In genomic region chr3:23479026-23479425, GRCh38 we compare ENCODE assay signal across 22 cellular contexts.
DNase-seq lines count a peak whose midpoint lies in the region; ATAC-seq and TF ChIP-seq lines count a peak whose summit lies in the region.
"Had no signal": no experiment of that assay in that cellular context is flagged by ENCODE, and none has a peak within 500 bp of the region (broad histone marks: within the 10 kb centered on the region; RNA-seq: fewer than 3 reads in every experiment).

No MANE protein-coding gene starts in this region.

- no peaks in the 10 kb centered on the region for H3K36me3 ChIP-seq in mammary epithelial cell (ENCODE audit: insufficient read depth, low read length)
- H3K36me3 ChIP-seq in MG63, result no peaks in the 10 kb centered on the region
- no peaks in the 10 kb centered on the region for H3K36me3 ChIP-seq in psoas muscle (ENCODE audit: insufficient read depth in 1 of 2, low read depth in 1 of 2)
- H3K36me3 ChIP-seq in tibial nerve, result peaks cover 0 to 15% (median 0%) of the 10 kb centered on the region in 3 donors
- H3K36me3 ChIP-seq: SJCRH30 had no signal

- H3K27ac Mint-ChIP-seq in MCF 10A (ENCODE audit: low read depth, unreplicated experiment) (no peak overlapping the region), type B pancreatic cell (no peak overlapping the region)
- H3K27ac Mint-ChIP-seq: CD4-positive, CD25-positive, alpha-beta regulatory T cell; GM23338; IgD-negative memory B cell had no signal

- POLR2A ChIA-PET in MCF 10A (lab: Yijun Ruan, JAX), result interaction anchor here (1.2 kb wide), 1 partner anchor 70 kb away, joined by 4 read pairs; no protein-coding TSS in a partner anchor

- H3K9me3 ChIP-seq in mammary epithelial cell (replicated peaks; ENCODE audit: insufficient read depth, low read length) (no peaks in the 10 kb centered on the region), MG63 (no peaks in the 10 kb centered on the region), psoas muscle (no peaks in the 10 kb centered on the region), tibial nerve (peaks cover 0 to 17% (median 0%) of the 10 kb centered on the region in 4 donors)
- H3K9me3 ChIP-seq: Caco-2 had no signal

- TF ChIP-seq CTCF in mammary epithelial cell (conservative IDR thresholded peaks at IDR 0.05 in 1 of 2, IDR thresholded peaks at IDR 0.05 in 1 of 2; ENCODE audit: extremely low read depth in 1 of 2, insufficient read depth in 1 of 2, low read depth in 1 of 2, low read length in 2 of 2) (no peak), MCF 10A (IDR thresholded peaks at IDR 0.05; ENCODE audit: unreplicated experiment) (no peak), epithelial cell of esophagus (IDR thresholded peaks at IDR 0.05; ENCODE audit: insufficient read depth, low read depth, low read length, missing control alignments) (no peak), psoas muscle (IDR thresholded peaks at IDR 0.05) (no peak), tibial nerve (IDR thresholded peaks at IDR 0.05) (no peak), type B pancreatic cell (conservative IDR thresholded peaks at IDR 0.05) (no peak)

- H4K20me1 ChIP-seq in mammary epithelial cell (ENCODE audit: insufficient read depth, low read length), result no peaks in the 10 kb centered on the region

- H3K4me3 Mint-ChIP-seq in MCF 10A (ENCODE audit: unreplicated experiment) (no peak overlapping the region), type B pancreatic cell (no peak overlapping the region)
- H3K4me3 Mint-ChIP-seq: CD4-positive, CD25-positive, alpha-beta regulatory T cell; GM23338; IgD-negative memory B cell had no signal

- H3K27ac ChIP-seq in mammary epithelial cell (ENCODE audit: insufficient read depth, low read depth, low read length), result no peak overlapping the region
- no peak overlapping the region for H3K27ac ChIP-seq in psoas muscle
- no peak overlapping the region for H3K27ac ChIP-seq in tibial nerve
- H3K27ac ChIP-seq: 22Rv1, SJCRH30 had no signal

- DNase-seq in mammary epithelial cell, result peak; percentile 59
- DNase-seq in MCF 10A (ENCODE audit: unreplicated experiment), result no peak
- DNase-seq in MG63, result peak; percentile 65
- peak; percentile 52 for DNase-seq in epithelial cell of esophagus (ENCODE audit: low read depth)
- DNase-seq in psoas muscle, result peak in 1 of 2 donors; percentile 65
- no peak for DNase-seq in tibial nerve (ENCODE audit: low spot score in 2 of 2)
- no peak for DNase-seq in type B pancreatic cell (ENCODE audit: extremely low spot score, unreplicated experiment)
- DNase-seq: Caco-2; CD4-positive, CD25-positive, alpha-beta regulatory T cell; GDM1; Kasumi-1; NCI-H1105; NCI-H1694; NCI-H2081 treated with DMSO at 0.1 percent for 48 hours; NK-92 treated with Interleukin-12 subunit alpha and Interleukin-12 subunit beta, amount 100 ng/mL, for 24 hours; RPMI8226 had no signal

- CTCF ChIA-PET in mammary epithelial cell (lab: Charles Lee; ENCODE audit: low non-redundant PET), result no interaction called here
- CTCF ChIA-PET in MCF 10A (lab: Yijun Ruan, JAX), result interaction anchor here (0.5 kb wide), 1 partner anchor 1222 kb away, joined by 3 read pairs; no protein-coding TSS in a partner anchor

- no peak overlapping the region for H2AFZ ChIP-seq in mammary epithelial cell (ENCODE audit: low read depth, low read length)
- H2AFZ ChIP-seq: GM23338 had no signal

- no peak overlapping the region for H3K4me3 ChIP-seq in mammary epithelial cell (replicated peaks in 1 of 3; ENCODE audit: insufficient read depth in 1 of 3, low read depth in 2 of 3, low read length in 3 of 3)
- no peak overlapping the region for H3K4me3 ChIP-seq in MG63
- H3K4me3 ChIP-seq in epithelial cell of esophagus (ENCODE audit: low read length), result no peak overlapping the region
- H3K4me3 ChIP-seq in psoas muscle, result no peak overlapping the region
- H3K4me3 ChIP-seq in tibial nerve, result no peak overlapping the region
- H3K4me3 ChIP-seq: GM23338, SJCRH30 had no signal

- H3K4me1 ChIP-seq in mammary epithelial cell (ENCODE audit: insufficient read depth, low read length), result peaks cover 11% of the 10 kb centered on the region
- H3K4me1 ChIP-seq in psoas muscle, result peaks cover 19% of the 10 kb centered on the region
- peaks cover 0 to 7% (median 0%) of the 10 kb centered on the region in 4 donors for H3K4me1 ChIP-seq in tibial nerve
- H3K4me1 ChIP-seq: Caco-2 had no signal

- H3K4me1 Mint-ChIP-seq in MCF 10A (ENCODE audit: insufficient read depth, unreplicated experiment), result peaks cover 15% of the 10 kb centered on the region
- H3K4me1 Mint-ChIP-seq in type B pancreatic cell (ENCODE audit: unreplicated experiment), result peaks cover 22% of the 10 kb centered on the region

- H3K9me3 Mint-ChIP-seq in MCF 10A (ENCODE audit: unreplicated experiment) (peaks cover 15% of the 10 kb centered on the region), type B pancreatic cell (peaks cover 13% of the 10 kb centered on the region)

- H3K36me3 Mint-ChIP-seq in MCF 10A (ENCODE audit: insufficient read depth, unreplicated experiment) (peaks cover 7% of the 10 kb centered on the region), type B pancreatic cell (peaks cover 4% of the 10 kb centered on the region)

- BruUV-seq in mammary epithelial cell (replicated peaks; lab: Mats Ljungman, UMichigan) (no TSS peak), MCF 10A (replicated peaks; lab: Mats Ljungman, UMichigan) (no TSS peak)

- dilution Hi-C loops in mammary epithelial cell (cut with HindIII; ENCODE audit: low sequenced_read_pairs), result no loop called here

- TF ChIP-seq EP300 in tibial nerve (IDR thresholded peaks at IDR 0.05), result no peak

- intact Hi-C loops in mammary epithelial cell (cut with micrococcal nuclease) (no loop called here), MCF 10A (cut with micrococcal nuclease) (no loop called here), psoas muscle (cut with DNase I) (loop anchor here in 1 of 2 donors (5.0 kb wide), 1 partner anchor 457 kb away; no protein-coding TSS in a partner anchor)

- ATAC-seq in psoas muscle, result peak; percentile 78 to 94 (median 86)
- ATAC-seq in GM21381 (IDR thresholded peaks at IDR 0.05; ENCODE audit: unreplicated experiment), result no peak
- ATAC-seq: GM23338, HCT116 had no signal

- WGBS in mammary epithelial cell (ENCODE audit: low coverage, missing lambda C conversion rate), result 63% methylated on average over 3 of the region's 3 CpGs
- 61 to 80% (median 75%) methylated on average over 3 of the region's 3 CpGs for WGBS in psoas muscle, 3 donors
- WGBS in tibial nerve, 2 donors, result 90% methylated on average over 2 to 3 of the region's 3 CpGs

- no peak overlapping the region for H3K9ac ChIP-seq in mammary epithelial cell (ENCODE audit: insufficient read depth, low read length)

- in situ Hi-C loops in mammary epithelial cell (cut with MboI; ENCODE audit: low sequenced_read_pairs in 2 of 2), result no loop called here

- H3K4me2 ChIP-seq in mammary epithelial cell (ENCODE audit: insufficient read depth, low read depth, low read length), result no peak overlapping the region
- H3K4me2 ChIP-seq: GM23338 had no signal

- H3K27me3 Mint-ChIP-seq in MCF 10A (ENCODE audit: insufficient read depth, unreplicated experiment), result no peaks in the 10 kb centered on the region
- H3K27me3 Mint-ChIP-seq in type B pancreatic cell, result peaks cover under 1% of the 10 kb centered on the region
- H3K27me3 Mint-ChIP-seq: CD4-positive, CD25-positive, alpha-beta regulatory T cell; IgD-negative memory B cell had no signal

- TF ChIP-seq POLR2A in tibial nerve (IDR thresholded peaks at IDR 0.05), result no peak

- H3K79me2 ChIP-seq in mammary epithelial cell (ENCODE audit: insufficient read depth, low read length), result peaks cover 5% of the 10 kb centered on the region

- no peaks in the 10 kb centered on the region for H3K27me3 ChIP-seq in mammary epithelial cell (ENCODE audit: insufficient read depth, low read length)
- H3K27me3 ChIP-seq in MG63, result no peaks in the 10 kb centered on the region
- H3K27me3 ChIP-seq in psoas muscle (ENCODE audit: insufficient read depth in 3 of 3, low read length in 2 of 3), result no peaks in the 10 kb centered on the region
- no peaks in the 10 kb centered on the region for H3K27me3 ChIP-seq in tibial nerve
- H3K27me3 ChIP-seq: SJCRH30 had no signal

Comparison
In these comparisons a context has a peak if more than half of its experiments do, and no peak if none do; other contexts are left out.
1. DNase-seq: peak in mammary epithelial cell (single experiment), MG63 (single experiment) and epithelial cell of esophagus (single experiment); none in MCF 10A (single experiment), tibial nerve (0 of 2) and type B pancreatic cell (single experiment).